Comparison of ENCODE assay signal across 9 cellular contexts in genomic region chr12:459050-459429, GRCh38. TPM values are rescaled to one million over a fixed set of nuclear protein-coding genes. Genes with fewer than 3 reads are reported as not detected.
DNase-seq lines count a peak whose midpoint lies in the region; ATAC-seq lines count a peak whose summit lies in the region.
"Had no signal": no experiment of that assay in that cellular context is flagged by ENCODE, and none has a peak within 500 bp of the region (broad histone marks: within the 10 kb centered on the region; RNA-seq: fewer than 3 reads in every experiment).

No MANE protein-coding gene starts in this region.

- DNase-seq in MG63: no peak
- DNase-seq in substantia nigra (lab: John Stamatoyannopoulos, UW): no peak
- DNase-seq in NK-92 treated with Interleukin-12 subunit alpha and Interleukin-12 subunit beta, amount 100 ng/mL, for 24 hours (lab: John Stamatoyannopoulos, UW): no peak
- no peak for DNase-seq in mucosa of gallbladder (ENCODE audit: low spot score)
- DNase-seq: foreskin melanocyte had no signal

- H3K27me3 ChIP-seq in BLaER1 (peaks cover 67% of the 10 kb centered on the region), MG63 (peaks cover 70% of the 10 kb centered on the region), duodenal mucosa (ENCODE audit: control insufficient read depth in 1 of 2, insufficient read depth in 2 of 2, low read length in 2 of 2) (peaks cover 9 to 37% of the 10 kb centered on the region in 2 donors), neuron (ENCODE audit: insufficient read depth, low read length) (peaks cover 16% of the 10 kb centered on the region)

- H3K4me3 ChIP-seq in BLaER1: peak overlapping the region; percentile 70; the same call in 1 of the 2 replicates
- H3K4me3 ChIP-seq in MG63: peak overlapping the region; percentile 39
- H3K4me3 ChIP-seq in duodenal mucosa (ENCODE audit: low read depth in 1 of 2, low read length in 2 of 2): peak overlapping the region; percentile 72 to 77
- H3K4me3 ChIP-seq in neuron (ENCODE audit: low read length): peak overlapping the region; percentile 56

- no peak overlapping the region for H3K27ac ChIP-seq in BLaER1
- no peak overlapping the region for H3K27ac ChIP-seq in duodenal mucosa (ENCODE audit: low read depth, low read length)
- H3K27ac ChIP-seq in substantia nigra (ENCODE audit: low read depth, low read length, poor library complexity, severe bottlenecking): no peak overlapping the region

- H3K9me3 ChIP-seq in BLaER1: no peaks in the 10 kb centered on the region
- H3K9me3 ChIP-seq in MG63: no peaks in the 10 kb centered on the region
- H3K9me3 ChIP-seq in duodenal mucosa (ENCODE audit: control insufficient read depth in 1 of 2, low read length in 2 of 2): no peaks in the 10 kb centered on the region
- H3K9me3 ChIP-seq in neuron (ENCODE audit: low read length): no peaks in the 10 kb centered on the region

- peaks cover 27% of the 10 kb centered on the region; the same call in 1 of the 2 replicates for H4K20me1 ChIP-seq in BLaER1

- H3K9ac ChIP-seq in BLaER1: no peak overlapping the region
- peak overlapping the region in 1 of 2 donors; percentile 31 for H3K9ac ChIP-seq in duodenal mucosa (ENCODE audit: low read depth in 1 of 2, low read length in 2 of 2)

- H3K4me1 ChIP-seq in BLaER1 (peaks cover 14% of the 10 kb centered on the region; the same call in 1 of the 2 replicates), duodenal mucosa (ENCODE audit: control insufficient read depth in 1 of 2, insufficient read depth in 2 of 2, low read length in 2 of 2) (peaks cover 10 to 17% of the 10 kb centered on the region in 2 donors), neuron (ENCODE audit: insufficient read depth, low read length) (peaks cover 16% of the 10 kb centered on the region)

- no peak for ATAC-seq in GM19328 (IDR thresholded peaks at IDR 0.05; ENCODE audit: unreplicated experiment)

- H3K4me2 ChIP-seq in BLaER1: peak overlapping the region; percentile 93

- no peaks in the 10 kb centered on the region for H3K36me3 ChIP-seq in BLaER1
- no peaks in the 10 kb centered on the region for H3K36me3 ChIP-seq in MG63
- H3K36me3 ChIP-seq in duodenal mucosa (ENCODE audit: control insufficient read depth in 1 of 2, insufficient read depth in 2 of 2, low read length in 2 of 2): no peaks in the 10 kb centered on the region
- H3K36me3 ChIP-seq in neuron (ENCODE audit: insufficient read depth, low read length): no peaks in the 10 kb centered on the region

- H2AFZ ChIP-seq in neuron (ENCODE audit: low read depth, low read length): no peak overlapping the region

RNA-seq across cellular contexts. Expression of gene B4GALNT3, which starts 0.7 kb away (rescaled TPM):
- 0.30 and 0.54 TPM in 2 replicates for total RNA-seq in MG63 (2014; rRNA removed; shearing (Covaris generic); ENCODE audit: low replicate concordance)
- total RNA-seq in mucosa of gallbladder: 26.4 TPM

RNA-seq across cellular contexts. Expression of gene CCDC77, which starts 57.6 kb away (rescaled TPM):
- 19.6 and 29.0 TPM in 2 replicates for total RNA-seq in MG63 (2014; rRNA removed; shearing (Covaris generic); ENCODE audit: low replicate concordance)
- total RNA-seq in mucosa of gallbladder: 5.3 TPM

Comparison
In these comparisons a context has a peak if more than half of its experiments do, and no peak if none do; other contexts are left out.
1. RNA of gene B4GALNT3, which starts 0.7 kb away (total RNA-seq): 26.4 TPM in mucosa of gallbladder (single experiment); 0.30 to 0.54 TPM in MG63; every median in the first group is over 10 times any median in the second.
2. Peak in every context shown above with its lines, with median percentiles within 50 percentile points of each other: H3K4me3 ChIP-seq.